24 cellular contexts compared by ENCODE assay signal in genomic region chr21:39575778-39576177, GRCh38. TPM values are rescaled to one million over a fixed set of nuclear protein-coding genes. Genes with fewer than 3 reads are reported as not detected.
DNase-seq lines count a peak whose midpoint lies in the region; ATAC-seq and TF ChIP-seq lines count a peak whose summit lies in the region.
"Had no signal": no experiment of that assay in that cellular context is flagged by ENCODE, and none has a peak within 500 bp of the region (broad histone marks: within the 10 kb centered on the region; RNA-seq: fewer than 3 reads in every experiment).

No MANE protein-coding gene starts in this region.

- intact Hi-C loops in transverse colon (cut with DNase I; ENCODE audit: low total_unique reads) = no loop called here

- H3K4me1 Mint-ChIP-seq in WTC11 = peaks cover 38% of the 10 kb centered on the region
- H3K4me1 Mint-ChIP-seq in T-helper 2 cell treated with Interferon-gamma antibody and Interleukin-4, amounts not matched to agents 5 μg/mL and 100 μg/mL, for 36 hours (ENCODE audit: low read depth) = no peaks in the 10 kb centered on the region
- H3K4me1 Mint-ChIP-seq: activated CD4-positive, alpha-beta memory T cell treated with anti-CD3 and anti-CD28 coated beads, Interleukin-2, amount 10 ng/mL, durations not matched to agents 7 days and 5 days; activated naive CD8-positive, alpha-beta T cell treated with anti-CD3 and anti-CD28 coated beads, Interleukin-2, amount 10 ng/mL, durations not matched to agents 7 days and 5 days; CD4-positive, alpha-beta memory T cell had no signal

- no peak overlapping the region for H3K27ac ChIP-seq in RWPE1
- no peak overlapping the region for H3K27ac ChIP-seq in transverse colon
- H3K27ac ChIP-seq: brain microvascular endothelial cell, colonic mucosa, prostate gland, skin epidermis had no signal

- H3K9me3 Mint-ChIP-seq in WTC11 = peaks cover 27% of the 10 kb centered on the region
- no peaks in the 10 kb centered on the region for H3K9me3 Mint-ChIP-seq in T-helper 2 cell treated with Interferon-gamma antibody and Interleukin-4, amounts not matched to agents 5 μg/mL and 100 μg/mL, for 36 hours
- H3K9me3 Mint-ChIP-seq: activated CD4-positive, alpha-beta memory T cell treated with anti-CD3 and anti-CD28 coated beads, Interleukin-2, amount 10 ng/mL, durations not matched to agents 7 days and 5 days; activated naive CD8-positive, alpha-beta T cell treated with anti-CD3 and anti-CD28 coated beads, Interleukin-2, amount 10 ng/mL, durations not matched to agents 7 days and 5 days; activated T-helper 2 cell treated with anti-CD3 and anti-CD28 coated beads, Interferon-gamma antibody, Interleukin-2, Interleukin-4, amounts not matched to agents 10 μg/mL and 5 μg/mL and 100 μg/mL, durations not matched to agents 14 hours and 24 hours and 36 hours had no signal

- ATAC-seq in WTC11 = no peak
- ATAC-seq: activated CD4-positive, CD25-positive, alpha-beta regulatory T cell treated with anti-CD3 and anti-CD28 coated beads, Interleukin-2, amount 50 U/mL, for 24 hours had no signal

- H3K36me3 Mint-ChIP-seq in WTC11 = peaks cover 12% of the 10 kb centered on the region; the same call in 1 of the 2 replicates
- H3K36me3 Mint-ChIP-seq in T-helper 2 cell treated with Interferon-gamma antibody and Interleukin-4, amounts not matched to agents 5 μg/mL and 100 μg/mL, for 36 hours (ENCODE audit: low read depth) = no peaks in the 10 kb centered on the region
- H3K36me3 Mint-ChIP-seq: activated naive CD8-positive, alpha-beta T cell treated with anti-CD3 and anti-CD28 coated beads, Interleukin-2, amount 10 ng/mL, durations not matched to agents 7 days and 5 days; CD4-positive, alpha-beta memory T cell; type B pancreatic cell had no signal

- no peaks in the 10 kb centered on the region for H3K9me3 ChIP-seq in transverse colon
- H3K9me3 ChIP-seq: colonic mucosa, prostate gland had no signal

- H3K27me3 ChIP-seq in transverse colon = no peaks in the 10 kb centered on the region
- H3K27me3 ChIP-seq: brain microvascular endothelial cell, colonic mucosa had no signal

- in situ Hi-C loops in transverse colon (cut with MboI; ENCODE audit: low pct_ligation_motif_present in 1 of 4, low pct_unique_long_range_greater_than_20kb in 1 of 4, low sequenced_read_pairs in 3 of 4) = no loop called here

- DNase-seq in HT1080 (ENCODE audit: low read depth) = peak; percentile 54
- peak; percentile 8 for DNase-seq in RWPE1 (ENCODE audit: low spot score)
- DNase-seq in epithelial cell of esophagus (ENCODE audit: low read depth) = peak; percentile 20
- peak; percentile 54 for DNase-seq in retinal pigment epithelial cell (ENCODE audit: low read depth)
- no peak for DNase-seq in WTC11 (ENCODE audit: low spot score)
- no peak for DNase-seq in transverse colon
- no peak for DNase-seq in T-helper 2 cell treated with Interferon-gamma antibody and Interleukin-4, amounts not matched to agents 5 μg/mL and 100 μg/mL, for 36 hours (ENCODE audit: low spot score)
- DNase-seq: activated CD4-positive, alpha-beta memory T cell treated with anti-CD3 and anti-CD28 coated beads, Interleukin-2, amount 10 ng/mL, durations not matched to agents 7 days and 5 days; activated naive CD8-positive, alpha-beta T cell treated with anti-CD3 and anti-CD28 coated beads, Interleukin-2, amount 10 ng/mL, durations not matched to agents 7 days and 5 days; AML-193; brain microvascular endothelial cell; CD4-positive, alpha-beta memory T cell; colonic mucosa; Kasumi-1; kidney; NCI-H1092 treated with DMSO at 0.1 percent for 48 hours; NCI-H2029 treated with DMSO at 0.1 percent for 48 hours; stimulated activated CD4-positive, alpha-beta T cell treated with anti-CD3 and anti-CD28 coated beads, Interleukin-1b, Interleukin-23, amount 100 ng/mL, for 48 hours had no signal

- POLR2A ChIA-PET in RWPE1 (lab: Yijun Ruan, JAX; ENCODE audit: low non-redundant PET) = no interaction called here
- POLR2A ChIA-PET in WTC11 (lab: Charles Lee) = interaction anchor here (0.8 kb wide), 1 partner anchor 213 kb away, joined by 3 read pairs; no protein-coding TSS in a partner anchor

- TF ChIP-seq CTCF in RWPE1 (conservative IDR thresholded peaks at IDR 0.05; ENCODE audit: low read depth) = no peak
- TF ChIP-seq CTCF in epithelial cell of esophagus (IDR thresholded peaks at IDR 0.05; ENCODE audit: insufficient read depth, low read depth, low read length, missing control alignments) = no peak
- no peak for TF ChIP-seq CTCF in retinal pigment epithelial cell (conservative IDR thresholded peaks at IDR 0.05; ENCODE audit: low read depth, low read length)
- no peak for TF ChIP-seq CTCF in WTC11 (IDR thresholded peaks at IDR 0.05)
- no peak for TF ChIP-seq CTCF in transverse colon (IDR thresholded peaks at IDR 0.05)

- no peak overlapping the region for H3K27ac Mint-ChIP-seq in WTC11
- no peak overlapping the region for H3K27ac Mint-ChIP-seq in T-helper 2 cell treated with Interferon-gamma antibody and Interleukin-4, amounts not matched to agents 5 μg/mL and 100 μg/mL, for 36 hours
- H3K27ac Mint-ChIP-seq: activated CD4-positive, alpha-beta memory T cell treated with anti-CD3 and anti-CD28 coated beads, Interleukin-2, amount 10 ng/mL, durations not matched to agents 7 days and 5 days; activated naive CD8-positive, alpha-beta T cell treated with anti-CD3 and anti-CD28 coated beads, Interleukin-2, amount 10 ng/mL, durations not matched to agents 7 days and 5 days; activated T-helper 2 cell treated with anti-CD3 and anti-CD28 coated beads, Interferon-gamma antibody, Interleukin-2, Interleukin-4, amounts not matched to agents 10 μg/mL and 5 μg/mL and 100 μg/mL, durations not matched to agents 14 hours and 24 hours and 36 hours; CD4-positive, alpha-beta memory T cell; type B pancreatic cell had no signal

- CTCF ChIA-PET in RWPE1 (lab: Yijun Ruan, JAX) (no interaction called here), WTC11 (lab: Charles Lee) (no interaction called here)

- H3K36me3 ChIP-seq in transverse colon = no peaks in the 10 kb centered on the region
- H3K36me3 ChIP-seq: brain microvascular endothelial cell, colonic mucosa, prostate gland had no signal

- TF ChIP-seq EP300 in transverse colon (IDR thresholded peaks at IDR 0.05; ENCODE audit: low read depth) = no peak

- H3K27me3 Mint-ChIP-seq in WTC11 (ENCODE audit: low read depth) = no peaks in the 10 kb centered on the region
- H3K27me3 Mint-ChIP-seq in T-helper 2 cell treated with Interferon-gamma antibody and Interleukin-4, amounts not matched to agents 5 μg/mL and 100 μg/mL, for 36 hours (ENCODE audit: low read depth) = no peaks in the 10 kb centered on the region
- H3K27me3 Mint-ChIP-seq: activated CD4-positive, alpha-beta memory T cell treated with anti-CD3 and anti-CD28 coated beads, Interleukin-2, amount 10 ng/mL, durations not matched to agents 7 days and 5 days; activated naive CD8-positive, alpha-beta T cell treated with anti-CD3 and anti-CD28 coated beads, Interleukin-2, amount 10 ng/mL, durations not matched to agents 7 days and 5 days; type B pancreatic cell had no signal

- H3K4me3 Mint-ChIP-seq in WTC11 = no peak overlapping the region
- H3K4me3 Mint-ChIP-seq in T-helper 2 cell treated with Interferon-gamma antibody and Interleukin-4, amounts not matched to agents 5 μg/mL and 100 μg/mL, for 36 hours = no peak overlapping the region
- H3K4me3 Mint-ChIP-seq: activated CD4-positive, alpha-beta memory T cell treated with anti-CD3 and anti-CD28 coated beads, Interleukin-2, amount 10 ng/mL, durations not matched to agents 7 days and 5 days; activated naive CD8-positive, alpha-beta T cell treated with anti-CD3 and anti-CD28 coated beads, Interleukin-2, amount 10 ng/mL, durations not matched to agents 7 days and 5 days; CD4-positive, alpha-beta memory T cell; type B pancreatic cell had no signal

- no peak for TF ChIP-seq POLR2A in transverse colon (IDR thresholded peaks at IDR 0.05)

- no peaks in the 10 kb centered on the region for H3K4me1 ChIP-seq in transverse colon
- H3K4me1 ChIP-seq: colonic mucosa, prostate gland had no signal

- H3K4me3 ChIP-seq in epithelial cell of esophagus (ENCODE audit: low read length) (no peak overlapping the region), retinal pigment epithelial cell (ENCODE audit: low read length) (no peak overlapping the region), transverse colon (no peak overlapping the region)
- H3K4me3 ChIP-seq: colonic mucosa, lung, prostate gland, skin epidermis had no signal

TF ChIP-seq in WTC11, 78 proteins besides CTCF, POLR2A, EP300 and RAD21 (continues in another document):
- TF ChIP-seq FOXP4 (CRISPR knock-in tag; IDR thresholded peaks at IDR 0.05) (no peak), RELA (CRISPR knock-in tag; IDR thresholded peaks at IDR 0.05; ENCODE audit: borderline replicate concordance) (no peak), CREM (CRISPR knock-in tag; IDR thresholded peaks at IDR 0.05) (no peak), ZNF263 (CRISPR knock-in tag; IDR thresholded peaks at IDR 0.05; ENCODE audit: low read depth) (no peak), MYBL2 (CRISPR knock-in tag; IDR thresholded peaks at IDR 0.05) (no peak), ZNF671 (CRISPR knock-in tag; IDR thresholded peaks at IDR 0.05) (no peak)

RNA-seq across cellular contexts. Expression of gene B3GALT5, which starts 37.0 kb away (rescaled TPM):
- total RNA-seq in HT1080 (2014; rRNA removed; shearing (Covaris generic)) = 2.2 and 3.5 TPM in 2 replicates
- 1.1 and 2.1 TPM in 2 replicates for polyA plus RNA-seq in HT1080 (2015; cell fraction: cytosol; rRNA removed)
- 4.2 and 5.6 TPM in 2 replicates for polyA plus RNA-seq in HT1080 (2015; cell fraction: nucleus; rRNA removed)
- total RNA-seq in WTC11 (2021) (25.8 to 33.3 TPM (median 32.4 TPM) in 3 replicates), transverse colon (10 to 100 TPM; 31.4 to 81.9 (median 44.0) TPM)
- total RNA-seq: activated CD4-positive, alpha-beta memory T cell treated with anti-CD3 and anti-CD28 coated beads, Interleukin-2, amount 10 ng/mL, durations not matched to agents 7 days and 5 days; activated naive CD8-positive, alpha-beta T cell treated with anti-CD3 and anti-CD28 coated beads, Interleukin-2, amount 10 ng/mL, durations not matched to agents 7 days and 5 days; activated T-helper 2 cell treated with anti-CD3 and anti-CD28 coated beads, Interferon-gamma antibody, Interleukin-2, Interleukin-4, amounts not matched to agents 10 μg/mL and 5 μg/mL and 100 μg/mL, durations not matched to agents 14 hours and 24 hours and 36 hours; CD4-positive, alpha-beta memory T cell had no signal
- polyA plus RNA-seq: CD4-positive, alpha-beta memory T cell had no signal

Comparison
In these comparisons a context has a peak if more than half of its experiments do, and no peak if none do; other contexts are left out.
1. DNase-seq: peak in HT1080 (single experiment), RWPE1 (single experiment), epithelial cell of esophagus (single experiment) and retinal pigment epithelial cell (single experiment); none in WTC11 (single experiment), transverse colon (single experiment) and T-helper 2 cell treated with Interferon-gamma antibody and Interleukin-4, amounts not matched to agents 5 μg/mL and 100 μg/mL, for 36 hours (single experiment).